Comparison of ENCODE assay signal across 14 cellular contexts in genomic region chr20:57838670-57839142, GRCh38.
DNase-seq lines count a peak whose midpoint lies in the region; ATAC-seq and TF ChIP-seq lines count a peak whose summit lies in the region.
"Had no signal": no experiment of that assay in that cellular context is flagged by ENCODE, and none has a peak within 500 bp of the region (broad histone marks: within the 10 kb centered on the region; RNA-seq: fewer than 3 reads in every experiment).

No MANE protein-coding gene starts in this region.

- H3K4me3 Mint-ChIP-seq in chondrocyte (ENCODE audit: unreplicated experiment) = no peak overlapping the region
- H3K4me3 Mint-ChIP-seq in progenitor cell of endocrine pancreas (ENCODE audit: low read depth) = no peak overlapping the region
- H3K4me3 Mint-ChIP-seq: activated naive CD8-positive, alpha-beta T cell treated with anti-CD3 and anti-CD28 coated beads for 36 hours; activated T-cell treated with anti-CD3 and anti-CD28 coated beads, Interleukin-2, amount 50 U/mL, for 4 hours; central memory CD8-positive, alpha-beta T cell had no signal

- intact Hi-C loops in body of pancreas (cut with DNase I) = no loop called here

- H3K27ac Mint-ChIP-seq in chondrocyte (ENCODE audit: unreplicated experiment) (peak overlapping the region; percentile 2), progenitor cell of endocrine pancreas (peak overlapping the region; percentile 41)
- H3K27ac Mint-ChIP-seq: activated naive CD8-positive, alpha-beta T cell treated with anti-CD3 and anti-CD28 coated beads for 36 hours had no signal

- no peak for TF ChIP-seq POLR2A in body of pancreas (IDR thresholded peaks at IDR 0.05)

- peak; percentile 14 for DNase-seq in GM04504 (ENCODE audit: low read depth)
- peak; percentile 83 to 94 for DNase-seq in NCI-H446 (lab: John Stamatoyannopoulos, UW)
- DNase-seq in chondrocyte (ENCODE audit: low spot score) = no peak
- no peak for DNase-seq in progenitor cell of endocrine pancreas (ENCODE audit: low spot score, unreplicated experiment)
- no peak for DNase-seq in NCI-H1930 (lab: John Stamatoyannopoulos, UW)
- no peak for DNase-seq in body of pancreas
- DNase-seq: activated naive CD8-positive, alpha-beta T cell treated with anti-CD3 and anti-CD28 coated beads for 36 hours; activated T-cell treated with anti-CD3 and anti-CD28 coated beads, Interleukin-2, amount 50 U/mL, for 4 hours; DMS79 treated with DMSO at 0.1 percent for 48 hours; left lung; psoas muscle had no signal

- H3K9me3 Mint-ChIP-seq in chondrocyte (ENCODE audit: low read depth) = no peaks in the 10 kb centered on the region
- H3K9me3 Mint-ChIP-seq in progenitor cell of endocrine pancreas (ENCODE audit: low read depth) = no peaks in the 10 kb centered on the region
- H3K9me3 Mint-ChIP-seq: activated naive CD8-positive, alpha-beta T cell treated with anti-CD3 and anti-CD28 coated beads for 36 hours; activated T-cell treated with anti-CD3 and anti-CD28 coated beads, Interleukin-2, amount 50 U/mL, for 4 hours; central memory CD8-positive, alpha-beta T cell had no signal

- H3K9me3 ChIP-seq in body of pancreas = no peaks in the 10 kb centered on the region
- H3K9me3 ChIP-seq: BLaER1 treated with 17β-estradiol and CSF1 and Interleukin-3, amounts not matched to agents 10 nM and 100 nM; left lung; psoas muscle had no signal

- H3K27me3 Mint-ChIP-seq in chondrocyte (ENCODE audit: low read depth) (no peaks in the 10 kb centered on the region), progenitor cell of endocrine pancreas (peaks cover 24% of the 10 kb centered on the region)
- H3K27me3 Mint-ChIP-seq: central memory CD8-positive, alpha-beta T cell had no signal

- H3K36me3 ChIP-seq in body of pancreas (replicated peaks in 1 of 2; ENCODE audit: insufficient read depth in 1 of 2, low read depth in 2 of 2) = no peaks in the 10 kb centered on the region
- H3K36me3 ChIP-seq: BLaER1 treated with 17β-estradiol and CSF1 and Interleukin-3, amounts not matched to agents 10 nM and 100 nM; left lung had no signal

- WGBS in body of pancreas, 2 donors = 46 to 61% methylated on average over 14 to 18 of the region's 18 CpGs

- H3K4me1 Mint-ChIP-seq in chondrocyte (ENCODE audit: low read depth) (peaks cover 11% of the 10 kb centered on the region), progenitor cell of endocrine pancreas (ENCODE audit: low read depth) (peaks cover 2% of the 10 kb centered on the region)
- H3K4me1 Mint-ChIP-seq: activated naive CD8-positive, alpha-beta T cell treated with anti-CD3 and anti-CD28 coated beads for 36 hours; central memory CD8-positive, alpha-beta T cell had no signal

- no peak for TF ChIP-seq CTCF in chondrocyte (IDR thresholded peaks at IDR 0.05)
- TF ChIP-seq CTCF in progenitor cell of endocrine pancreas (IDR thresholded peaks at IDR 0.05; ENCODE audit: unreplicated experiment) = no peak
- no peak for TF ChIP-seq CTCF in body of pancreas (IDR thresholded peaks at IDR 0.05)

- H3K27me3 ChIP-seq in body of pancreas = no peaks in the 10 kb centered on the region
- H3K27me3 ChIP-seq: BLaER1 treated with 17β-estradiol and CSF1 and Interleukin-3, amounts not matched to agents 10 nM and 100 nM; left lung had no signal

- no peak overlapping the region for H3K27ac ChIP-seq in body of pancreas
- H3K27ac ChIP-seq: BLaER1 treated with 17β-estradiol and CSF1 and Interleukin-3, amounts not matched to agents 10 nM and 100 nM; left lung; psoas muscle had no signal

- H3K4me1 ChIP-seq in body of pancreas = no peaks in the 10 kb centered on the region
- H3K4me1 ChIP-seq: left lung, psoas muscle had no signal

- H3K36me3 Mint-ChIP-seq in chondrocyte (ENCODE audit: low read depth) (no peaks in the 10 kb centered on the region), progenitor cell of endocrine pancreas (ENCODE audit: insufficient read depth) (no peaks in the 10 kb centered on the region)
- H3K36me3 Mint-ChIP-seq: activated naive CD8-positive, alpha-beta T cell treated with anti-CD3 and anti-CD28 coated beads for 36 hours had no signal

- ATAC-seq in HG03571 (IDR thresholded peaks at IDR 0.05; ENCODE audit: unreplicated experiment) (no peak), body of pancreas (no peak)
- ATAC-seq: activated T-cell treated with anti-CD3 and anti-CD28 coated beads, Interleukin-2, amount 50 U/mL, for 4 hours; left lung; psoas muscle had no signal

- no peak overlapping the region for H3K4me3 ChIP-seq in body of pancreas
- H3K4me3 ChIP-seq: BLaER1 treated with 17β-estradiol and CSF1 and Interleukin-3, amounts not matched to agents 10 nM and 100 nM; left lung; psoas muscle had no signal

Comparison
In these comparisons a context has a peak if more than half of its experiments do, and no peak if none do; other contexts are left out.
1. DNase-seq: peak in GM04504 (single experiment) and NCI-H446 (2 of 2); none in chondrocyte (single experiment), progenitor cell of endocrine pancreas (single experiment), NCI-H1930 (0 of 2) and body of pancreas (0 of 4).